8 cellular contexts compared by ENCODE assay signal in genomic region chr1:10941891-10942541, GRCh38.
DNase-seq lines count a peak whose midpoint lies in the region; ATAC-seq and TF ChIP-seq lines count a peak whose summit lies in the region.

No MANE protein-coding gene starts in this region.

- no peak overlapping the region for H3K27ac Mint-ChIP-seq in activated CD8-positive, alpha-beta T cell treated with anti-CD3 and anti-CD28 coated beads, Interleukin-2, amount 10 ng/mL, durations not matched to agents 7 days and 5 days

- WGBS in tibial nerve, 2 donors = 6 to 7% methylated on average over 19 to 21 of the region's 21 CpGs

- H3K4me1 Mint-ChIP-seq in activated CD8-positive, alpha-beta T cell treated with anti-CD3 and anti-CD28 coated beads, Interleukin-2, amount 10 ng/mL, durations not matched to agents 7 days and 5 days (ENCODE audit: low read depth) = peaks cover 42% of the 10 kb centered on the region

- H3K4me3 ChIP-seq in neural cell (ENCODE audit: low read length) = no peak overlapping the region
- H3K4me3 ChIP-seq in tibial nerve = peak overlapping the region in 1 of 4 donors; percentile 4

- H3K9me3 Mint-ChIP-seq in activated CD8-positive, alpha-beta T cell treated with anti-CD3 and anti-CD28 coated beads, Interleukin-2, amount 10 ng/mL, durations not matched to agents 7 days and 5 days (ENCODE audit: insufficient read depth) = no peaks in the 10 kb centered on the region

- no peaks in the 10 kb centered on the region for H3K36me3 ChIP-seq in neural cell (ENCODE audit: insufficient read depth, low read length)
- H3K36me3 ChIP-seq in tibial nerve = no peaks in the 10 kb centered on the region

- H3K27me3 ChIP-seq in neural cell (ENCODE audit: insufficient read depth, low read depth, low read length) (no peaks in the 10 kb centered on the region), tibial nerve (peaks cover 0 to 4% of the 10 kb centered on the region in 2 donors)

- no peak overlapping the region for H2AFZ ChIP-seq in neural cell (ENCODE audit: low read depth, low read length)

- no peaks in the 10 kb centered on the region for H3K36me3 Mint-ChIP-seq in activated CD8-positive, alpha-beta T cell treated with anti-CD3 and anti-CD28 coated beads, Interleukin-2, amount 10 ng/mL, durations not matched to agents 7 days and 5 days (ENCODE audit: low read depth)

- peaks cover 64% of the 10 kb centered on the region for H3K27me3 Mint-ChIP-seq in activated CD8-positive, alpha-beta T cell treated with anti-CD3 and anti-CD28 coated beads, Interleukin-2, amount 10 ng/mL, durations not matched to agents 7 days and 5 days (ENCODE audit: low read depth)

- no peak overlapping the region for H3K9ac ChIP-seq in neural cell (ENCODE audit: low read length)

- CTCF ChIA-PET in activated CD8-positive, alpha-beta T cell treated with anti-CD3 and anti-CD28 coated beads, Interleukin-2, amount 10 ng/mL, durations not matched to agents 7 days and 5 days (lab: Charles Lee) = interaction anchor here (0.6 to 1.6 kb wide), 14 partner anchors 8 to 455 kb away, joined by 3 to 9 read pairs (median 4); no protein-coding TSS in a partner anchor

- TF ChIP-seq EP300 in neural cell (conservative IDR thresholded peaks at IDR 0.05; ENCODE audit: poor library complexity, severe bottlenecking) (no peak), tibial nerve (IDR thresholded peaks at IDR 0.05) (no peak)

- no peak for ATAC-seq in activated CD8-positive, alpha-beta T cell treated with anti-CD3 and anti-CD28 coated beads, Interleukin-2, amount 10 ng/mL, durations not matched to agents 7 days and 5 days
- no peak for ATAC-seq in HG03432 (IDR thresholded peaks at IDR 0.05; ENCODE audit: unreplicated experiment)

- H3F3A ChIP-seq in neural cell (ENCODE audit: insufficient read depth, low read length, poor library complexity, severe bottlenecking) = no peaks in the 10 kb centered on the region

- H3K27ac ChIP-seq in neural cell (ENCODE audit: low read length) (no peak overlapping the region), tibial nerve (no peak overlapping the region)

- H4K20me1 ChIP-seq in neural cell (ENCODE audit: insufficient read depth) = no peaks in the 10 kb centered on the region

- H3K9me2 ChIP-seq in neural cell (ENCODE audit: insufficient read depth, low read length) = no peaks in the 10 kb centered on the region

- H3K4me2 ChIP-seq in neural cell (ENCODE audit: low read length) = no peak overlapping the region

- peaks cover 0 to 49% (median 8%) of the 10 kb centered on the region in 4 donors for H3K4me1 ChIP-seq in tibial nerve

- H3K9me3 ChIP-seq in neural cell (ENCODE audit: low read length) (no peaks in the 10 kb centered on the region), tibial nerve (no peaks in the 10 kb centered on the region)

- TF ChIP-seq CTCF in neural cell (IDR thresholded peaks at IDR 0.05; ENCODE audit: poor library complexity, severe bottlenecking) (peak; percentile 87), tibial nerve (IDR thresholded peaks at IDR 0.05) (peak; percentile 79 to 96 (median 88))

- TF ChIP-seq POLR2A in erythroblast (IDR thresholded peaks at IDR 0.05; ENCODE audit: low read length) = no peak
- TF ChIP-seq POLR2A in tibial nerve (IDR thresholded peaks at IDR 0.05) = no peak

- H3K79me2 ChIP-seq in neural cell (replicated peaks; ENCODE audit: insufficient read depth, low read length) = no peaks in the 10 kb centered on the region

- TF ChIP-seq RAD21 in neural cell (conservative IDR thresholded peaks at IDR 0.05) = peak; percentile 85

- H3K4me3 Mint-ChIP-seq in activated CD8-positive, alpha-beta T cell treated with anti-CD3 and anti-CD28 coated beads, Interleukin-2, amount 10 ng/mL, durations not matched to agents 7 days and 5 days = no peak overlapping the region

- DNase-seq in DMS53 (lab: John Stamatoyannopoulos, UW) (peak; percentile 48), DMS53 treated with DMSO at 0.1 percent for 48 hours (lab: John Stamatoyannopoulos, UW; ENCODE audit: unreplicated experiment) (no peak), NAMALWA (ENCODE audit: low spot score) (peak; percentile 73), erythroblast (lab: John Stamatoyannopoulos, UW) (peak; percentile 33 to 63), tibial nerve (ENCODE audit: low spot score in 2 of 2) (peak; percentile 21 to 36)
- DNase-seq in activated CD8-positive, alpha-beta T cell treated with anti-CD3 and anti-CD28 coated beads, Interleukin-2, amount 10 ng/mL, durations not matched to agents 7 days and 5 days = peak; percentile 73

- POLR2A ChIA-PET in activated CD8-positive, alpha-beta T cell treated with anti-CD3 and anti-CD28 coated beads, Interleukin-2, amount 10 ng/mL, durations not matched to agents 7 days and 5 days (lab: Charles Lee) = no interaction called here

TF ChIP-seq in neural cell, 6 proteins besides CTCF, POLR2A, EP300 and RAD21:
- TF ChIP-seq SMC3 (conservative IDR thresholded peaks at IDR 0.05; ENCODE audit: poor library complexity) (peak; percentile 93), EZH2 (IDR thresholded peaks at IDR 0.05; ENCODE audit: borderline replicate concordance, insufficient read depth, low read length, poor library complexity, severe bottlenecking) (no peak)
